In the genomic region with DNA sequence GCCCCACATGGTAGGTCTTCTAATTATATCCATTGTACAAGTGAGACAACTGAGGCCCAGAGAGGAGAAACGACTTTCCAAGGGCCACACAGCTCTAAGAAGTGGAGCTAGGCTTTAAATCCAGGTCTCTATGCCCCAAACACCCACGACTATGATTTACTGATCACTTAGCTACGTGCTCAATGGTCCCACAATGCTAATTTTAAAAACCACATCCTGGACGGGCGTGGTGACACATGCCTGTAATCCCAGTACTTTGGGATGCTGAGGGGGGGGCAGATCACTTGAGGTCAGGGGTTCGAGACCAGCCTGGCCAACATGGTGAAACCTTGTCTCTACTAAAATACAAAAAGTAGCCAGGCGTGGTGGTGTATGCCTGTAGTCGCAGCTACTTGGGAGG, we compare ENCODE assay signal across 14 cellular contexts. TPM values are rescaled to one million over a fixed set of nuclear protein-coding genes. Genes with fewer than 3 reads are reported as not detected.
DNase-seq lines count a peak whose midpoint lies in the region; ATAC-seq, FAIRE-seq and TF ChIP-seq lines count a peak whose summit lies in the region.
"Had no signal": no experiment of that assay in that cellular context is flagged by ENCODE, and none has a peak within 500 bp of the region (broad histone marks: within the 10 kb centered on the region; RNA-seq: fewer than 3 reads in every experiment).

No MANE protein-coding gene starts in this region.

- no peak overlapping the region for H3K27ac ChIP-seq in HepG2 (ENCODE audit: extremely low read length, insufficient read depth, low read length)
- no peak overlapping the region for H3K27ac ChIP-seq in right lobe of liver
- peak overlapping the region; percentile 65 for H3K27ac ChIP-seq in upper lobe of right lung
- H3K27ac ChIP-seq: cardiac muscle cell, KMS-11 had no signal

- TF ChIP-seq CTCF in HepG2 (CRISPR knock-in tag; IDR thresholded peaks at IDR 0.05) (no peak), right lobe of liver (IDR thresholded peaks at IDR 0.05) (no peak), upper lobe of right lung (IDR thresholded peaks at IDR 0.05) (no peak)

- no peaks in the 10 kb centered on the region for H3K9me3 Mint-ChIP-seq in activated T-helper 2 cell treated with anti-CD3 and anti-CD28 coated beads, Interferon-gamma antibody, Interleukin-2, Interleukin-4, amounts not matched to agents 10 μg/mL and 5 μg/mL and 100 μg/mL, durations not matched to agents 14 hours and 24 hours and 36 hours

- intact Hi-C loops in HepG2 (cut with micrococcal nuclease; ENCODE audit: unreplicated experiment) (no loop called here), right lobe of liver (cut with DNase I) (no loop called here), upper lobe of right lung (cut with DNase I) (no loop called here)
- intact Hi-C loops in activated T-helper 2 cell treated with anti-CD3 and anti-CD28 coated beads, Interferon-gamma antibody, Interleukin-2, Interleukin-4, amounts not matched to agents 10 μg/mL and 5 μg/mL and 100 μg/mL, durations not matched to agents 14 hours and 24 hours and 36 hours (cut with micrococcal nuclease), result no loop called here

- no peak overlapping the region for H3K9ac ChIP-seq in HepG2 (ENCODE audit: insufficient read depth, low read depth, low read length)
- H3K9ac ChIP-seq: KMS-11 had no signal

- H3K4me1 Mint-ChIP-seq in activated T-helper 2 cell treated with anti-CD3 and anti-CD28 coated beads, Interferon-gamma antibody, Interleukin-2, Interleukin-4, amounts not matched to agents 10 μg/mL and 5 μg/mL and 100 μg/mL, durations not matched to agents 14 hours and 24 hours and 36 hours (ENCODE audit: low read depth), result peaks cover 18% of the 10 kb centered on the region

- H3K4me3 ChIP-seq in HepG2 (replicated peaks in 1 of 3; ENCODE audit: insufficient read depth in 1 of 3, low read depth in 2 of 3, low read length in 3 of 3) (no peak overlapping the region), right lobe of liver (no peak overlapping the region), upper lobe of right lung (no peak overlapping the region)
- H3K4me3 ChIP-seq: cardiac muscle cell had no signal

- TF ChIP-seq RAD21 in HepG2 (CRISPR knock-in tag; IDR thresholded peaks at IDR 0.05), result no peak

- 46% methylated on average over 8 of the region's 8 CpGs for WGBS in HepG2 (ENCODE audit: low lambda C conversion rate)
- WGBS in right lobe of liver (ENCODE audit: insufficient coverage, low coverage, low lambda C conversion rate, missing lambda C conversion rate), result 67% methylated on average over 8 of the region's 8 CpGs

- no peak overlapping the region for H3K4me3 Mint-ChIP-seq in activated T-helper 2 cell treated with anti-CD3 and anti-CD28 coated beads, Interferon-gamma antibody, Interleukin-2, Interleukin-4, amounts not matched to agents 10 μg/mL and 5 μg/mL and 100 μg/mL, durations not matched to agents 14 hours and 24 hours and 36 hours (ENCODE audit: low read depth)

- CTCF ChIA-PET in HepG2 (lab: Yijun Ruan, JAX; ENCODE audit: low intra/inter-chr PET ratio, low total read pairs), result no interaction called here

- in situ Hi-C loops in HepG2 (cut with HindIII; ENCODE audit: extremely low pct_ligation_motif_present, low pct_unique_long_range_greater_than_20kb), result no loop called here

- H3K36me3 ChIP-seq in HepG2 (replicated peaks in 1 of 2; ENCODE audit: control insufficient read depth in 1 of 2, insufficient read depth in 2 of 2, low read length in 2 of 2) (no peaks in the 10 kb centered on the region), right lobe of liver (no peaks in the 10 kb centered on the region), upper lobe of right lung (no peaks in the 10 kb centered on the region)
- H3K36me3 ChIP-seq: cardiac muscle cell had no signal

- TF ChIP-seq EP300 in HepG2 (IDR thresholded peaks at IDR 0.05; ENCODE audit: low read depth in 2 of 2, low read length in 2 of 2) (no peak), HepG2 (CRISPR knock-in tag; IDR thresholded peaks at IDR 0.05; ENCODE audit: borderline replicate concordance) (no peak)

- BruUV-seq in HepG2 (replicated peaks; lab: Mats Ljungman, UMichigan), result no TSS peak

- POLR2A ChIA-PET in HepG2 (lab: Yijun Ruan, JAX), result no interaction called here

- peaks cover 4% of the 10 kb centered on the region for H3K27me3 Mint-ChIP-seq in activated T-helper 2 cell treated with anti-CD3 and anti-CD28 coated beads, Interferon-gamma antibody, Interleukin-2, Interleukin-4, amounts not matched to agents 10 μg/mL and 5 μg/mL and 100 μg/mL, durations not matched to agents 14 hours and 24 hours and 36 hours (ENCODE audit: low read depth)

- no peak for FAIRE-seq in HepG2 (lab: Jason Lieb, UNC)

- no peaks in the 10 kb centered on the region; a peak in 1 of 5 replicates for H3K27me3 ChIP-seq in HepG2 (ENCODE audit: control insufficient read depth in 1 of 2, insufficient read depth in 2 of 2, low read length in 2 of 2)
- H3K27me3 ChIP-seq in right lobe of liver, result no peaks in the 10 kb centered on the region
- no peaks in the 10 kb centered on the region for H3K27me3 ChIP-seq in upper lobe of right lung
- H3K27me3 ChIP-seq: cardiac muscle cell had no signal

- DNase-seq in HepG2 (ENCODE audit: low spot score), result no peak
- no peak for DNase-seq in right lobe of liver
- DNase-seq in activated T-helper 2 cell treated with anti-CD3 and anti-CD28 coated beads, Interferon-gamma antibody, Interleukin-2, Interleukin-4, amounts not matched to agents 10 μg/mL and 5 μg/mL and 100 μg/mL, durations not matched to agents 14 hours and 24 hours and 36 hours (ENCODE audit: low spot score), result no peak
- no peak for DNase-seq in upper lobe of right lung
- no peak for DNase-seq in Ammon's horn (ENCODE audit: low spot score)
- DNase-seq in NCI-H510A treated with DMSO at 0.1 percent for 48 hours (lab: John Stamatoyannopoulos, UW), result no peak
- DNase-seq: erythroblast; NCI-H345; stimulated activated CD4-positive, alpha-beta T cell treated with anti-CD3 and anti-CD28 coated beads, Interleukin-15, amount 100 ng/mL, for 24 hours; stimulated activated naive CD4-positive, alpha-beta T cell had no signal

- TF ChIP-seq POLR2A in HepG2 (IDR thresholded peaks at IDR 0.05; ENCODE audit: insufficient read depth in 1 of 2, low read depth in 2 of 2, low read length in 2 of 2), result no peak
- no peak for TF ChIP-seq POLR2A in right lobe of liver (IDR thresholded peaks at IDR 0.05)

- no peaks in the 10 kb centered on the region for H4K20me1 ChIP-seq in HepG2 (ENCODE audit: insufficient read depth, low read length)

- peak overlapping the region; percentile 55 for H3K27ac Mint-ChIP-seq in activated T-helper 2 cell treated with anti-CD3 and anti-CD28 coated beads, Interferon-gamma antibody, Interleukin-2, Interleukin-4, amounts not matched to agents 10 μg/mL and 5 μg/mL and 100 μg/mL, durations not matched to agents 14 hours and 24 hours and 36 hours

- H3K79me2 ChIP-seq in HepG2 (ENCODE audit: insufficient read depth, low read length), result no peaks in the 10 kb centered on the region

- 0 out of 2 replicates have a peak overlapping the region, but pooled peaks have one; percentile 25 for H3K4me2 ChIP-seq in HepG2 (ENCODE audit: low read depth, low read length)
- H3K4me2 ChIP-seq: KMS-11 had no signal

- H3K4me1 ChIP-seq in HepG2 (ENCODE audit: insufficient read depth, low read length) (peaks cover 15% of the 10 kb centered on the region), right lobe of liver (no peaks in the 10 kb centered on the region), upper lobe of right lung (peaks cover 4% of the 10 kb centered on the region)

- ATAC-seq in HepG2 (no peak), right lobe of liver (no peak), HG03432 (IDR thresholded peaks at IDR 0.05; ENCODE audit: unreplicated experiment) (peak; percentile 17), upper lobe of right lung (no peak), HG03159 (IDR thresholded peaks at IDR 0.05; ENCODE audit: unreplicated experiment) (no peak)

- no peak overlapping the region for H2AFZ ChIP-seq in HepG2 (ENCODE audit: low read length)

- no peaks in the 10 kb centered on the region for H3K9me3 ChIP-seq in HepG2 (ENCODE audit: low read length)
- H3K9me3 ChIP-seq in right lobe of liver, result no peaks in the 10 kb centered on the region
- H3K9me3 ChIP-seq in upper lobe of right lung, result no peaks in the 10 kb centered on the region

- no peaks in the 10 kb centered on the region for H3K36me3 Mint-ChIP-seq in activated T-helper 2 cell treated with anti-CD3 and anti-CD28 coated beads, Interferon-gamma antibody, Interleukin-2, Interleukin-4, amounts not matched to agents 10 μg/mL and 5 μg/mL and 100 μg/mL, durations not matched to agents 14 hours and 24 hours and 36 hours (ENCODE audit: low read depth)

RNA-seq across cellular contexts. Expression of a gene that starts 8.4 kb away (rescaled TPM):
- total RNA-seq in HepG2 (2016; rRNA removed; fragmentation: Illumina TruSeq; extraction: Trizol), result 95.5 and 156 TPM in 2 replicates
- 31.1 and 43.3 TPM in 2 replicates for total RNA-seq in HepG2 (2016; cell fraction: cytosol; rRNA removed; fragmentation: Illumina TruSeq; extraction: Trizol; ENCODE audit: low read depth)
- total RNA-seq in HepG2 (2016; cell fraction: insoluble cytoplasmic fraction; rRNA removed; fragmentation: Illumina TruSeq; extraction: Trizol), result 92.5 and 153 TPM in 2 replicates
- 74.8 and 84.9 TPM in 2 replicates for total RNA-seq in HepG2 (2016; cell fraction: membrane; rRNA removed; fragmentation: Illumina TruSeq; extraction: Trizol)
- total RNA-seq in HepG2 (2016; cell fraction: nucleus; rRNA removed; fragmentation: Illumina TruSeq; extraction: Trizol), result 133 and 164 TPM in 2 replicates
- polyA plus RNA-seq in HepG2 (2011; rRNA removed), result 35.3 and 49.8 TPM in 2 replicates
- 26.8 and 37.8 TPM in 2 replicates for polyA plus RNA-seq in HepG2 (2011; cell fraction: cytosol; rRNA removed)
- polyA plus RNA-seq in HepG2 (2011; cell fraction: nucleus; rRNA removed), result 18.9 and 25.8 TPM in 2 replicates
- polyA plus RNA-seq in HepG2 (2012), result 53.8 and 55.5 TPM in 2 replicates
- 50.6 and 60.4 TPM in 2 replicates for polyA plus RNA-seq in HepG2 (2016; cell fraction: cytosol; fragmentation: Illumina TruSeq; extraction: Trizol; ENCODE audit: low read depth)
- 79.3 and 82.1 TPM in 2 replicates for polyA plus RNA-seq in HepG2 (2016; cell fraction: insoluble cytoplasmic fraction; fragmentation: Illumina TruSeq; extraction: Trizol; ENCODE audit: low read depth)
- 61.3 and 75.0 TPM in 2 replicates for polyA plus RNA-seq in HepG2 (2016; cell fraction: membrane; fragmentation: Illumina TruSeq; extraction: Trizol; ENCODE audit: low read depth)
- 177 and 196 TPM in 2 replicates for polyA plus RNA-seq in HepG2 (2016; cell fraction: nucleus; fragmentation: Illumina TruSeq; extraction: Trizol; ENCODE audit: insufficient read depth, low read depth)
- 39.9 and 58.9 TPM in 2 replicates for polyA minus RNA-seq in HepG2 (2011; rRNA and poly(A)+ RNA removed; ENCODE audit: low replicate concordance)
- 37.0 and 60.4 TPM in 2 replicates for polyA minus RNA-seq in HepG2 (2011; cell fraction: cytosol; rRNA and poly(A)+ RNA removed)
- 19.3 and 30.8 TPM in 2 replicates for polyA minus RNA-seq in HepG2 (2011; cell fraction: nucleus; rRNA and poly(A)+ RNA removed)
- total RNA-seq in right lobe of liver, result 100 to 1,000 TPM; 102 to 193 (median 126) TPM
- 136 and 142 TPM in 2 replicates for total RNA-seq in activated T-helper 2 cell treated with anti-CD3 and anti-CD28 coated beads, Interferon-gamma antibody, Interleukin-2, Interleukin-4, amounts not matched to agents 10 μg/mL and 5 μg/mL and 100 μg/mL, durations not matched to agents 14 hours and 24 hours and 36 hours
- 115 TPM for total RNA-seq in upper lobe of right lung

RNA-seq across cellular contexts. Expression of a gene that starts 31.7 kb away (rescaled TPM):
- 19.6 and 30.7 TPM in 2 replicates for total RNA-seq in HepG2 (2016; rRNA removed; fragmentation: Illumina TruSeq; extraction: Trizol)
- total RNA-seq in HepG2 (2016; cell fraction: cytosol; rRNA removed; fragmentation: Illumina TruSeq; extraction: Trizol; ENCODE audit: low read depth), result 4.9 and 5.2 TPM in 2 replicates
- 20.3 and 28.2 TPM in 2 replicates for total RNA-seq in HepG2 (2016; cell fraction: insoluble cytoplasmic fraction; rRNA removed; fragmentation: Illumina TruSeq; extraction: Trizol)
- total RNA-seq in HepG2 (2016; cell fraction: membrane; rRNA removed; fragmentation: Illumina TruSeq; extraction: Trizol), result 13.5 and 13.6 TPM in 2 replicates
- 15.8 and 19.8 TPM in 2 replicates for total RNA-seq in HepG2 (2016; cell fraction: nucleus; rRNA removed; fragmentation: Illumina TruSeq; extraction: Trizol)
- 18.6 and 19.7 TPM in 2 replicates for polyA plus RNA-seq in HepG2 (2011; rRNA removed)
- polyA plus RNA-seq in HepG2 (2011; cell fraction: cytosol; rRNA removed), result 14.9 and 17.8 TPM in 2 replicates
- polyA plus RNA-seq in HepG2 (2011; cell fraction: nucleus; rRNA removed), result 19.3 and 19.7 TPM in 2 replicates
- polyA plus RNA-seq in HepG2 (2012), result 16.7 and 17.6 TPM in 2 replicates
- 3.8 and 4.1 TPM in 2 replicates for polyA plus RNA-seq in HepG2 (2016; cell fraction: cytosol; fragmentation: Illumina TruSeq; extraction: Trizol; ENCODE audit: low read depth)
- polyA plus RNA-seq in HepG2 (2016; cell fraction: insoluble cytoplasmic fraction; fragmentation: Illumina TruSeq; extraction: Trizol; ENCODE audit: low read depth), result 27.6 and 27.9 TPM in 2 replicates
- polyA plus RNA-seq in HepG2 (2016; cell fraction: membrane; fragmentation: Illumina TruSeq; extraction: Trizol; ENCODE audit: low read depth), result 9.0 TPM in 2 replicates
- polyA plus RNA-seq in HepG2 (2016; cell fraction: nucleus; fragmentation: Illumina TruSeq; extraction: Trizol; ENCODE audit: insufficient read depth, low read depth), result 25.6 and 26.1 TPM in 2 replicates
- 27.6 and 29.3 TPM in 2 replicates for polyA minus RNA-seq in HepG2 (2011; rRNA and poly(A)+ RNA removed; ENCODE audit: low replicate concordance)
- 14.1 and 15.8 TPM in 2 replicates for polyA minus RNA-seq in HepG2 (2011; cell fraction: cytosol; rRNA and poly(A)+ RNA removed)
- polyA minus RNA-seq in HepG2 (2011; cell fraction: nucleus; rRNA and poly(A)+ RNA removed), result 11.6 and 11.8 TPM in 2 replicates
- 10 to 100 TPM in 1 of 6 experiments, 1 to 10 TPM in 5; 4.7 to 10.2 (median 6.6) TPM for total RNA-seq in right lobe of liver
- 25.1 and 27.0 TPM in 2 replicates for total RNA-seq in activated T-helper 2 cell treated with anti-CD3 and anti-CD28 coated beads, Interferon-gamma antibody, Interleukin-2, Interleukin-4, amounts not matched to agents 10 μg/mL and 5 μg/mL and 100 μg/mL, durations not matched to agents 14 hours and 24 hours and 36 hours
- 23.0 TPM for total RNA-seq in upper lobe of right lung

RNA-seq across cellular contexts. Expression of a gene that starts 38.1 kb away (rescaled TPM):
- total RNA-seq in HepG2 (2016; rRNA removed; fragmentation: Illumina TruSeq; extraction: Trizol), result not detected in 2 replicates
- total RNA-seq in HepG2 (2016; cell fraction: cytosol; rRNA removed; fragmentation: Illumina TruSeq; extraction: Trizol; ENCODE audit: low read depth), result not detected in 2 replicates
- total RNA-seq in HepG2 (2016; cell fraction: insoluble cytoplasmic fraction; rRNA removed; fragmentation: Illumina TruSeq; extraction: Trizol), result not detected in 2 replicates
- total RNA-seq in HepG2 (2016; cell fraction: membrane; rRNA removed; fragmentation: Illumina TruSeq; extraction: Trizol), result not detected in 2 replicates
- not detected in 2 replicates for total RNA-seq in HepG2 (2016; cell fraction: nucleus; rRNA removed; fragmentation: Illumina TruSeq; extraction: Trizol)
- polyA plus RNA-seq in HepG2 (2011; rRNA removed), result not detected in 2 replicates
- polyA plus RNA-seq in HepG2 (2011; cell fraction: cytosol; rRNA removed), result 0.03 and 0.04 TPM in 2 replicates
- not detected in 2 replicates for polyA plus RNA-seq in HepG2 (2011; cell fraction: nucleus; rRNA removed)
- 0.07 TPM in 1 of 2 replicates, not detected in the other for polyA plus RNA-seq in HepG2 (2012)
- polyA plus RNA-seq in HepG2 (2016; cell fraction: cytosol; fragmentation: Illumina TruSeq; extraction: Trizol; ENCODE audit: low read depth), result not detected in 2 replicates
- not detected in 2 replicates for polyA plus RNA-seq in HepG2 (2016; cell fraction: insoluble cytoplasmic fraction; fragmentation: Illumina TruSeq; extraction: Trizol; ENCODE audit: low read depth)
- not detected in 2 replicates for polyA plus RNA-seq in HepG2 (2016; cell fraction: membrane; fragmentation: Illumina TruSeq; extraction: Trizol; ENCODE audit: low read depth)
- polyA plus RNA-seq in HepG2 (2016; cell fraction: nucleus; fragmentation: Illumina TruSeq; extraction: Trizol; ENCODE audit: insufficient read depth, low read depth), result not detected in 2 replicates
- polyA minus RNA-seq in HepG2 (2011; rRNA and poly(A)+ RNA removed; ENCODE audit: low replicate concordance), result 0.22 TPM in 1 of 2 replicates, not detected in the other
- polyA minus RNA-seq in HepG2 (2011; cell fraction: cytosol; rRNA and poly(A)+ RNA removed), result not detected in 2 replicates
- not detected in 2 replicates for polyA minus RNA-seq in HepG2 (2011; cell fraction: nucleus; rRNA and poly(A)+ RNA removed)
- total RNA-seq in right lobe of liver, result under 1 TPM in 1 of 6 experiments, not detected in 5; 0.26 TPM
- 0.27 and 0.41 TPM in 2 replicates for total RNA-seq in activated T-helper 2 cell treated with anti-CD3 and anti-CD28 coated beads, Interferon-gamma antibody, Interleukin-2, Interleukin-4, amounts not matched to agents 10 μg/mL and 5 μg/mL and 100 μg/mL, durations not matched to agents 14 hours and 24 hours and 36 hours
- total RNA-seq in upper lobe of right lung, result 0.23 TPM
- total RNA-seq: cardiac muscle cell had no signal
- polyA plus RNA-seq: cardiac muscle cell had no signal

RNA-seq across cellular contexts. Expression of a gene that starts 47.1 kb away (rescaled TPM):
- total RNA-seq in HepG2 (2016; rRNA removed; fragmentation: Illumina TruSeq; extraction: Trizol) (22.4 and 27.7 TPM in 2 replicates), right lobe of liver (100 to 1,000 TPM in 5 of 6 experiments, 10 to 100 TPM in 1; 94.1 to 172 (median 156) TPM), upper lobe of right lung (20.9 TPM)
- total RNA-seq in HepG2 (2016; cell fraction: cytosol; rRNA removed; fragmentation: Illumina TruSeq; extraction: Trizol; ENCODE audit: low read depth), result 6.0 and 6.3 TPM in 2 replicates
- 23.1 and 29.1 TPM in 2 replicates for total RNA-seq in HepG2 (2016; cell fraction: insoluble cytoplasmic fraction; rRNA removed; fragmentation: Illumina TruSeq; extraction: Trizol)
- total RNA-seq in HepG2 (2016; cell fraction: membrane; rRNA removed; fragmentation: Illumina TruSeq; extraction: Trizol), result 9.4 and 9.6 TPM in 2 replicates
- 15.4 and 17.9 TPM in 2 replicates for total RNA-seq in HepG2 (2016; cell fraction: nucleus; rRNA removed; fragmentation: Illumina TruSeq; extraction: Trizol)
- 17.4 and 25.4 TPM in 2 replicates for polyA plus RNA-seq in HepG2 (2011; rRNA removed)
- polyA plus RNA-seq in HepG2 (2011; cell fraction: cytosol; rRNA removed), result 18.0 and 24.2 TPM in 2 replicates
- 56.5 and 57.9 TPM in 2 replicates for polyA plus RNA-seq in HepG2 (2011; cell fraction: nucleus; rRNA removed)
- 16.1 and 18.5 TPM in 2 replicates for polyA plus RNA-seq in HepG2 (2012)
- polyA plus RNA-seq in HepG2 (2016; cell fraction: cytosol; fragmentation: Illumina TruSeq; extraction: Trizol; ENCODE audit: low read depth), result 4.5 and 4.6 TPM in 2 replicates
- polyA plus RNA-seq in HepG2 (2016; cell fraction: insoluble cytoplasmic fraction; fragmentation: Illumina TruSeq; extraction: Trizol; ENCODE audit: low read depth), result 17.0 and 22.0 TPM in 2 replicates
- 5.6 and 5.7 TPM in 2 replicates for polyA plus RNA-seq in HepG2 (2016; cell fraction: membrane; fragmentation: Illumina TruSeq; extraction: Trizol; ENCODE audit: low read depth)
- polyA plus RNA-seq in HepG2 (2016; cell fraction: nucleus; fragmentation: Illumina TruSeq; extraction: Trizol; ENCODE audit: insufficient read depth, low read depth), result 30.9 and 31.9 TPM in 2 replicates
- 6.9 and 23.2 TPM in 2 replicates for polyA minus RNA-seq in HepG2 (2011; rRNA and poly(A)+ RNA removed; ENCODE audit: low replicate concordance)
- 15.2 and 16.1 TPM in 2 replicates for polyA minus RNA-seq in HepG2 (2011; cell fraction: cytosol; rRNA and poly(A)+ RNA removed)
- 9.3 and 10.6 TPM in 2 replicates for polyA minus RNA-seq in HepG2 (2011; cell fraction: nucleus; rRNA and poly(A)+ RNA removed)
- total RNA-seq in activated T-helper 2 cell treated with anti-CD3 and anti-CD28 coated beads, Interferon-gamma antibody, Interleukin-2, Interleukin-4, amounts not matched to agents 10 μg/mL and 5 μg/mL and 100 μg/mL, durations not matched to agents 14 hours and 24 hours and 36 hours, result 16.4 and 16.6 TPM in 2 replicates
